19 cellular contexts compared by ENCODE assay signal in genomic region chr9:94881946-94882345, GRCh38.
A peak's percentile ranks its signal among the peaks of the same experiment; 100 is the strongest.
DNase-seq lines count a peak whose midpoint lies in the region; ATAC-seq and TF ChIP-seq lines count a peak whose summit lies in the region.
"Had no signal": no experiment of that assay in that cellular context is flagged by ENCODE, and none has a peak within 500 bp of the region (broad histone marks: within the 10 kb centered on the region; RNA-seq: fewer than 3 reads in every experiment).

No MANE protein-coding gene starts in this region.

- no peak for ATAC-seq in Right ventricle myocardium inferior
- ATAC-seq: naive thymus-derived CD4-positive, alpha-beta T cell had no signal

- H2AFZ ChIP-seq in smooth muscle cell (ENCODE audit: low read depth) = no peak overlapping the region

- H3K4me1 ChIP-seq in cardiac muscle cell (ENCODE audit: low read depth) = peaks cover 46% of the 10 kb centered on the region
- H3K4me1 ChIP-seq in ascending aorta = peaks cover 5 to 47% of the 10 kb centered on the region in 2 donors
- peaks cover 31% of the 10 kb centered on the region for H3K4me1 ChIP-seq in smooth muscle cell (ENCODE audit: low read depth)

- WGBS in smooth muscle cell (ENCODE audit: low lambda C conversion rate) = 98% methylated on average over 3 of the region's 3 CpGs

- DNase-seq in cardiac muscle cell (ENCODE audit: low read depth in 1 of 2, low spot score in 1 of 2) (no peak), Right ventricle myocardium inferior (ENCODE audit: missing footprints) (no peak), NAMALWA (ENCODE audit: low spot score) (peak; percentile 69), ascending aorta (ENCODE audit: low spot score in 2 of 2) (no peak), smooth muscle cell (lab: John Stamatoyannopoulos, UW; ENCODE audit: unreplicated experiment) (no peak), cerebellar nuclear complex (lab: John Stamatoyannopoulos, UW) (no peak), islet precursor cell (no peak), glomerular visceral epithelial cell (ENCODE audit: extremely low spot score) (no peak)
- DNase-seq: activated CD4-positive, alpha-beta T cell treated with anti-CD3 and anti-CD28 coated beads, Interleukin-2, amount 50 U/mL, for 48 hours; activated naive CD4-positive, alpha-beta T cell treated with anti-CD3 and anti-CD28 coated beads for 36 hours; anterior cingulate cortex; endodermal cell; head of caudate nucleus; naive thymus-derived CD4-positive, alpha-beta T cell; NCI-H187; NCI-H345; posterior cingulate gyrus; stimulated activated CD4-positive, alpha-beta T cell treated with anti-CD3 and anti-CD28 coated beads, Interleukin-2, amount 100 ng/mL, for 48 hours had no signal

- TF ChIP-seq CTCF in cardiac muscle cell (IDR thresholded peaks at IDR 0.05; ENCODE audit: low read depth, low read length) (no peak), ascending aorta (IDR thresholded peaks at IDR 0.05) (no peak), smooth muscle cell (IDR thresholded peaks at IDR 0.05; ENCODE audit: borderline replicate concordance, insufficient read depth, poor library complexity, severe bottlenecking) (no peak)

- H3F3A ChIP-seq in smooth muscle cell (ENCODE audit: low read depth) = peaks cover 22% of the 10 kb centered on the region

- H3K9me3 ChIP-seq in cardiac muscle cell (ENCODE audit: low read depth) = no peaks in the 10 kb centered on the region
- no peaks in the 10 kb centered on the region for H3K9me3 ChIP-seq in ascending aorta
- no peaks in the 10 kb centered on the region for H3K9me3 ChIP-seq in smooth muscle cell (replicated peaks; ENCODE audit: low read depth)

- H3K36me3 ChIP-seq in cardiac muscle cell = no peaks in the 10 kb centered on the region
- no peaks in the 10 kb centered on the region for H3K36me3 ChIP-seq in ascending aorta
- H3K36me3 ChIP-seq in smooth muscle cell (ENCODE audit: low read depth) = no peaks in the 10 kb centered on the region

- H3K4me2 ChIP-seq in smooth muscle cell = peak overlapping the region; percentile 67

- H4K20me1 ChIP-seq in smooth muscle cell (ENCODE audit: low read depth) = no peaks in the 10 kb centered on the region

- no peak overlapping the region for H3K9ac ChIP-seq in smooth muscle cell (ENCODE audit: low read depth)

- H3K79me2 ChIP-seq in smooth muscle cell (ENCODE audit: low read depth) = peaks cover 32% of the 10 kb centered on the region

- H3K27me3 ChIP-seq in cardiac muscle cell = no peaks in the 10 kb centered on the region
- no peaks in the 10 kb centered on the region for H3K27me3 ChIP-seq in ascending aorta
- no peaks in the 10 kb centered on the region for H3K27me3 ChIP-seq in smooth muscle cell (ENCODE audit: low read depth)

- H3K4me3 ChIP-seq in cardiac muscle cell = no peak overlapping the region
- no peak overlapping the region for H3K4me3 ChIP-seq in ascending aorta
- no peak overlapping the region for H3K4me3 ChIP-seq in smooth muscle cell

- intact Hi-C loops in Right ventricle myocardium inferior (cut with DNase I) (no loop called here), ascending aorta (cut with DNase I) (no loop called here)

- H3K27ac ChIP-seq in cardiac muscle cell = peak overlapping the region; percentile 78
- H3K27ac ChIP-seq in ascending aorta = peak overlapping the region; percentile 19 to 48
- peak overlapping the region; percentile 84 for H3K27ac ChIP-seq in smooth muscle cell (ENCODE audit: low read depth)
- H3K27ac ChIP-seq: C4-2B had no signal

Comparison
In these comparisons a context has a peak if more than half of its experiments do, and no peak if none do; other contexts are left out.
1. H3K27ac ChIP-seq: peak in every context shown above with its lines; median percentile 84 in smooth muscle cell; 78 in cardiac muscle cell; 34 in ascending aorta.